In genomic region chr13:93249259-93249917, GRCh38 we compare ENCODE assay signal across 1 cellular context.
TF ChIP-seq lines count a peak whose summit lies in the region.

No MANE protein-coding gene starts in this region.

TF ChIP-seq in HepG2, 621 proteins besides CTCF, POLR2A, EP300 and RAD21 (continued from another document and continues in another):
- TF ChIP-seq ZNF513 (CRISPR knock-in tag; conservative IDR thresholded peaks at IDR 0.05) (no peak), GLMP (CRISPR knock-in tag; IDR thresholded peaks at IDR 0.05; ENCODE audit: borderline replicate concordance) (no peak), NAIF1 (CRISPR knock-in tag; IDR thresholded peaks at IDR 0.05; ENCODE audit: borderline replicate concordance) (no peak), ZNF205 (CRISPR knock-in tag; IDR thresholded peaks at IDR 0.05) (no peak), ATF7-NPFF (CRISPR knock-in tag; IDR thresholded peaks at IDR 0.05; ENCODE audit: low read depth) (no peak), ZNF670 (CRISPR knock-in tag; IDR thresholded peaks at IDR 0.05; ENCODE audit: borderline replicate concordance) (no peak), HMG20A (CRISPR knock-in tag; IDR thresholded peaks at IDR 0.05; ENCODE audit: borderline replicate concordance) (peak; percentile 23; the same call in 1 of the 2 replicates), KLF11 (CRISPR knock-in tag; IDR thresholded peaks at IDR 0.05) (no peak), HOMEZ (CRISPR knock-in tag; IDR thresholded peaks at IDR 0.05; ENCODE audit: low read depth) (peak; percentile 77), MAFG (CRISPR knock-in tag; IDR thresholded peaks at IDR 0.05) (no peak), ZNF136 (CRISPR knock-in tag; IDR thresholded peaks at IDR 0.05; ENCODE audit: low read depth) (no peak), ZNF18 (CRISPR knock-in tag; IDR thresholded peaks at IDR 0.05; ENCODE audit: insufficient replicate concordance) (peak; percentile 15), PHF8 (CRISPR knock-in tag; IDR thresholded peaks at IDR 0.05) (no peak), ZNF569 (CRISPR knock-in tag; IDR thresholded peaks at IDR 0.05; ENCODE audit: borderline replicate concordance) (no peak), FOXM1 (CRISPR knock-in tag; IDR thresholded peaks at IDR 0.05) (no peak), LCORL (IDR thresholded peaks at IDR 0.05) (no peak), LCORL (CRISPR knock-in tag; IDR thresholded peaks at IDR 0.05) (no peak), HNRNPL (IDR thresholded peaks at IDR 0.05; ENCODE audit: low read depth, low read length) (no peak), ZSCAN22 (CRISPR knock-in tag; IDR thresholded peaks at IDR 0.05) (no peak), AGO1 (IDR thresholded peaks at IDR 0.05; ENCODE audit: low read depth, low read length, poor library complexity, severe bottlenecking) (no peak), ZNF121 (CRISPR knock-in tag; IDR thresholded peaks at IDR 0.05) (no peak), TARDBP (CRISPR knock-in tag; IDR thresholded peaks at IDR 0.05) (no peak), NFKBIZ (CRISPR knock-in tag; IDR thresholded peaks at IDR 0.05) (peak; percentile 71; the same call in 1 of the 2 replicates), ZNF777 (CRISPR knock-in tag; IDR thresholded peaks at IDR 0.05) (no peak), KDM5B (CRISPR knock-in tag; IDR thresholded peaks at IDR 0.05; ENCODE audit: borderline replicate concordance) (no peak), KMT2A (CRISPR knock-in tag; IDR thresholded peaks at IDR 0.05) (no peak), THAP9 (CRISPR knock-in tag; IDR thresholded peaks at IDR 0.05; ENCODE audit: borderline replicate concordance) (no peak), CENPBD1 (CRISPR knock-in tag; IDR thresholded peaks at IDR 0.05; ENCODE audit: borderline replicate concordance, low read depth) (no peak), ZNF331 (CRISPR knock-in tag; IDR thresholded peaks at IDR 0.05) (0 out of 2 replicates have a peak, but pooled peaks have one; percentile 19), ZNF142 (CRISPR knock-in tag; IDR thresholded peaks at IDR 0.05) (no peak), TRIM24 (CRISPR knock-in tag; IDR thresholded peaks at IDR 0.05) (no peak), KAT8 (CRISPR knock-in tag; IDR thresholded peaks at IDR 0.05) (peak; percentile 45; the same call in 1 of the 2 replicates), FOXO1 (CRISPR knock-in tag; IDR thresholded peaks at IDR 0.05) (no peak), ELF3 (CRISPR knock-in tag; IDR thresholded peaks at IDR 0.05) (peak; percentile 92), SMC3 (IDR thresholded peaks at IDR 0.05; ENCODE audit: low read length) (peak; percentile 12; the same call in 1 of the 2 replicates), ZBTB44 (CRISPR knock-in tag; IDR thresholded peaks at IDR 0.05) (no peak), ZNF350 (CRISPR knock-in tag; IDR thresholded peaks at IDR 0.05; ENCODE audit: borderline replicate concordance, low read depth) (no peak), FOXP1 (IDR thresholded peaks at IDR 0.05) (no peak), FOXP1 (CRISPR knock-in tag; IDR thresholded peaks at IDR 0.05) (peak; percentile 43; the same call in 1 of the 2 replicates), ZBTB34 (CRISPR knock-in tag; IDR thresholded peaks at IDR 0.05) (0 out of 2 replicates have a peak, but pooled peaks have one; percentile 20), ZFP1 (CRISPR knock-in tag; IDR thresholded peaks at IDR 0.05) (no peak), ZNF710 (CRISPR knock-in tag; IDR thresholded peaks at IDR 0.05; ENCODE audit: borderline replicate concordance) (no peak)
